Comparison of ENCODE assay signal across 1 cellular context in genomic region chr10:91220194-91220953, GRCh38.
A peak's percentile ranks its signal among the peaks of the same experiment; 100 is the strongest.
TF ChIP-seq lines count a peak whose summit lies in the region.

PCGF5 (plus strand) TSS chr10:91220663; CDS start chr10:91222872, 2,209 bp downstream.

TF ChIP-seq in K562, 482 proteins besides CTCF, POLR2A, EP300 and RAD21 (continued from another document and continues in another):
- TF ChIP-seq RBM34 (IDR thresholded peaks at IDR 0.05; ENCODE audit: borderline replicate concordance, insufficient read depth, low read length) (no peak), EP400 (IDR thresholded peaks at IDR 0.05) (peak; percentile 73), TEAD4 (IDR thresholded peaks at IDR 0.05; ENCODE audit: low read length) (peak; percentile 89), TEAD4 (CRISPR knock-in tag; IDR thresholded peaks at IDR 0.05; ENCODE audit: borderline replicate concordance) (no peak), ZNF668 (CRISPR knock-in tag; IDR thresholded peaks at IDR 0.05) (no peak), NUFIP1 (IDR thresholded peaks at IDR 0.05; ENCODE audit: partially characterized antibody) (no peak), ZNF551 (CRISPR knock-in tag; IDR thresholded peaks at IDR 0.05) (no peak), TRIM24 (IDR thresholded peaks at IDR 0.05) (peak; percentile 67 to 80; a peak in 2 of 4 replicates), IFI16 (CRISPR knock-in tag; IDR thresholded peaks at IDR 0.05) (no peak), ZFX (CRISPR knock-in tag; IDR thresholded peaks at IDR 0.05) (peak; percentile 84), FOXP4 (CRISPR knock-in tag; IDR thresholded peaks at IDR 0.05; ENCODE audit: borderline replicate concordance) (peak; percentile 92), ATF6 (CRISPR knock-in tag; IDR thresholded peaks at IDR 0.05) (no peak), NR2C2 (CRISPR knock-in tag; IDR thresholded peaks at IDR 0.05) (no peak), NR2C2 (tag; IDR thresholded peaks at IDR 0.05) (peak; percentile 52), HMGXB4 (CRISPR knock-in tag; IDR thresholded peaks at IDR 0.05) (no peak), NBN (IDR thresholded peaks at IDR 0.05; ENCODE audit: low read depth) (peak; percentile 30; the same call in 1 of the 2 replicates), SP1 (CRISPR knock-in tag; IDR thresholded peaks at IDR 0.05) (peak; percentile 69), CBX5 (IDR thresholded peaks at IDR 0.05; ENCODE audit: borderline replicate concordance, low read depth) (no peak), ARHGAP35 (IDR thresholded peaks at IDR 0.05; ENCODE audit: partially characterized antibody) (no peak), SRSF9 (IDR thresholded peaks at IDR 0.05; ENCODE audit: borderline replicate concordance, low read depth, low read length) (no peak), CEBPB (tag; IDR thresholded peaks at IDR 0.05) (no peak), POLR2AphosphoS2 (IDR thresholded peaks at IDR 0.05; ENCODE audit: low read length) (no peak), ETV6 (IDR thresholded peaks at IDR 0.05; ENCODE audit: borderline replicate concordance in 1 of 2, low read depth in 2 of 2, low read length in 1 of 2) (no peak), ETV6 (CRISPR knock-in tag; IDR thresholded peaks at IDR 0.05; ENCODE audit: borderline replicate concordance) (no peak), MAFF (IDR thresholded peaks at IDR 0.05; ENCODE audit: low read length) (peak; percentile 91), ZNF143 (CRISPR knock-in tag; IDR thresholded peaks at IDR 0.05) (no peak), JUNB (CRISPR knock-in tag; conservative IDR thresholded peaks at IDR 0.05) (no peak), GTF2A2 (tag; IDR thresholded peaks at IDR 0.05) (no peak), UBTF (IDR thresholded peaks at IDR 0.05; ENCODE audit: borderline replicate concordance in 1 of 2, low read depth in 2 of 2, low read length in 2 of 2) (peak; percentile 70 to 88; a peak in 2 of 4 replicates), MCM3 (IDR thresholded peaks at IDR 0.05) (no peak), ZEB2 (IDR thresholded peaks at IDR 0.05) (peak; percentile 98), ZSCAN29 (IDR thresholded peaks at IDR 0.05) (no peak), CHD4 (IDR thresholded peaks at IDR 0.05; ENCODE audit: insufficient read depth, insufficient replicate concordance, low read depth, low read length, poor library complexity, severe bottlenecking) (no peak), ZNF12 (CRISPR knock-in tag; IDR thresholded peaks at IDR 0.05) (no peak), RHOXF2B (CRISPR knock-in tag; conservative IDR thresholded peaks at IDR 0.05) (no peak), ZNF584 (CRISPR knock-in tag; IDR thresholded peaks at IDR 0.05; ENCODE audit: low read depth) (no peak), SUPT5H (IDR thresholded peaks at IDR 0.05) (0 out of 2 replicates have a peak, but pooled peaks have one; percentile 26), ZNF707 (CRISPR knock-in tag; conservative IDR thresholded peaks at IDR 0.05) (no peak), BRD9 (IDR thresholded peaks at IDR 0.05; ENCODE audit: low read depth, partially characterized antibody) (no peak), GABPB2 (CRISPR knock-in tag; conservative IDR thresholded peaks at IDR 0.05) (no peak), CREM (IDR thresholded peaks at IDR 0.05; ENCODE audit: low read depth) (peak; percentile 63), E4F1 (CRISPR knock-in tag; IDR thresholded peaks at IDR 0.05; ENCODE audit: borderline replicate concordance) (no peak), DEAF1 (CRISPR knock-in tag; IDR thresholded peaks at IDR 0.05) (peak; percentile 22; the same call in 1 of the 2 replicates), ZHX1 (conservative IDR thresholded peaks at IDR 0.05; ENCODE audit: low read length) (no peak), RFX5 (IDR thresholded peaks at IDR 0.05; ENCODE audit: low read depth, low read length) (no peak), SLC30A9 (CRISPR knock-in tag; IDR thresholded peaks at IDR 0.05) (no peak), NFATC3 (IDR thresholded peaks at IDR 0.05) (no peak), ZNF785 (CRISPR knock-in tag; IDR thresholded peaks at IDR 0.05) (no peak), PRPF4 (IDR thresholded peaks at IDR 0.05; ENCODE audit: insufficient read depth, low read depth, low read length, poor library complexity, severe bottlenecking) (no peak), CSDE1 (IDR thresholded peaks at IDR 0.05) (no peak), ZNF699 (CRISPR knock-in tag; IDR thresholded peaks at IDR 0.05; ENCODE audit: insufficient replicate concordance) (no peak), IRF9 (tag; IDR thresholded peaks at IDR 0.05) (no peak), IRF1 (CRISPR knock-in tag; IDR thresholded peaks at IDR 0.05; ENCODE audit: borderline replicate concordance) (no peak), ZNF507 (tag; conservative IDR thresholded peaks at IDR 0.05) (no peak), THRAP3 (IDR thresholded peaks at IDR 0.05; ENCODE audit: borderline replicate concordance) (no peak)
